In the genomic region with DNA sequence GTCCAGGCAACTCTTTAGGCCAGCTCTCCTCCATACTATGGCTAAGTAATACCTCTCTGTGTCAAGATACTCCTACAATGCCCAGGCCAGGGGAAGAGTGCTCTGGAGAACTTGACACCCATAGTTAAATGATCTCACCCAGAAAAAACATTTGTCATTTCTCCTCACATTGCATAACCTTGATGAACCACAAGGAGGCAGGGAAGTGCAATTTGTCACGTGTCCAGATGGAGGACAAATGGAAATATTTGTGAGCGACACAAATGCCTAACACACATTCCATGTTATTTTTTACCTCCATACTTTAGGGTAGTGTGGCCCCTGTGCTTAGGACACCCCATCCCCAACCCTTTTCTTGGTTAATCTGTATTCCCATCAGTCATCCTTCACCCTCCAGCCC, we compare ENCODE assay signal across 12 cellular contexts.
DNase-seq lines count a peak whose midpoint lies in the region; ATAC-seq and TF ChIP-seq lines count a peak whose summit lies in the region.
"Had no signal": no experiment of that assay in that cellular context is flagged by ENCODE, and none has a peak within 500 bp of the region (broad histone marks: within the 10 kb centered on the region; RNA-seq: fewer than 3 reads in every experiment).

No MANE protein-coding gene starts in this region.

- DNase-seq in GM23338 (ENCODE audit: low spot score), result peak; percentile 63
- DNase-seq in OCI-LY7 (ENCODE audit: low spot score), result no peak
- peak; percentile 12 for DNase-seq in fibroblast of pulmonary artery (ENCODE audit: low read depth)
- DNase-seq in gastrocnemius medialis, result no peak
- DNase-seq in effector CD8-positive, alpha-beta T cell (lab: John Stamatoyannopoulos, UW), result no peak
- no peak for DNase-seq in stimulated activated naive B cell treated with anti-CD40 and anti-IgM and Interleukin-4, amounts not matched to agents 10 μg/mL and 1 μg/mL and 100 μg/mL, for 72 hours
- DNase-seq: activated CD8-positive, alpha-beta memory T cell treated with anti-CD3 and anti-CD28 coated beads for 24 hours; cerebellar nuclear complex had no signal

- H3K27ac ChIP-seq in 22Rv1 (no peak overlapping the region), GM23338 (ENCODE audit: low read depth) (no peak overlapping the region), OCI-LY7 (ENCODE audit: low read depth, low read length, poor library complexity, severe bottlenecking) (no peak overlapping the region), gastrocnemius medialis (no peak overlapping the region)
- H3K27ac ChIP-seq: right atrium auricular region had no signal

- TF ChIP-seq CTCF in 22Rv1 (IDR thresholded peaks at IDR 0.05) (peak; percentile 41), GM23338 (conservative IDR thresholded peaks at IDR 0.05; ENCODE audit: low read depth in 2 of 2) (peak; percentile 67 to 76), OCI-LY7 (conservative IDR thresholded peaks at IDR 0.05; ENCODE audit: low read length) (peak; percentile 50), fibroblast of pulmonary artery (IDR thresholded peaks at IDR 0.05; ENCODE audit: low read length, missing control alignments) (peak; percentile 30), gastrocnemius medialis (IDR thresholded peaks at IDR 0.05 in 4 of 5, conservative IDR thresholded peaks at IDR 0.05 in 1 of 5) (no peak)

- H3K9me3 ChIP-seq in OCI-LY7 (ENCODE audit: low read length) (no peaks in the 10 kb centered on the region), gastrocnemius medialis (no peaks in the 10 kb centered on the region)
- H3K9me3 ChIP-seq: right atrium auricular region had no signal

- H3K4me3 Mint-ChIP-seq in GM23338, result no peak overlapping the region
- no peak overlapping the region for H3K4me3 Mint-ChIP-seq in stimulated activated naive B cell treated with anti-CD40 and anti-IgM and Interleukin-4, amounts not matched to agents 10 μg/mL and 1 μg/mL and 100 μg/mL, for 72 hours
- H3K4me3 Mint-ChIP-seq: CD4-positive, CD25-positive, alpha-beta regulatory T cell had no signal

- POLR2A ChIA-PET in OCI-LY7 (lab: Charles Lee), result interaction anchor here (0.5 kb wide), 1 partner anchor 17 kb away, joined by 5 read pairs; no protein-coding TSS in a partner anchor

- TF ChIP-seq POLR2A in gastrocnemius medialis (IDR thresholded peaks at IDR 0.05), result no peak

- H3K9me2 ChIP-seq in GM23338 (ENCODE audit: insufficient read depth) (no peaks in the 10 kb centered on the region), OCI-LY7 (ENCODE audit: insufficient read depth, low read length) (no peaks in the 10 kb centered on the region)

- H2AFZ ChIP-seq in GM23338 (no peak overlapping the region), OCI-LY7 (ENCODE audit: low read length) (no peak overlapping the region)

- H3K4me3 ChIP-seq in GM23338, result no peak overlapping the region
- H3K4me3 ChIP-seq in OCI-LY7 (ENCODE audit: low read depth, low read length, poor library complexity, severe bottlenecking), result no peak overlapping the region
- no peak overlapping the region for H3K4me3 ChIP-seq in fibroblast of pulmonary artery (replicated peaks; ENCODE audit: low read depth, low read length)
- no peak overlapping the region for H3K4me3 ChIP-seq in gastrocnemius medialis
- H3K4me3 ChIP-seq: right atrium auricular region had no signal

- no peak overlapping the region for H3K27ac Mint-ChIP-seq in GM23338
- H3K27ac Mint-ChIP-seq in stimulated activated naive B cell treated with anti-CD40 and anti-IgM and Interleukin-4, amounts not matched to agents 10 μg/mL and 1 μg/mL and 100 μg/mL, for 72 hours, result no peak overlapping the region
- H3K27ac Mint-ChIP-seq: CD4-positive, CD25-positive, alpha-beta regulatory T cell had no signal

- H4K20me1 ChIP-seq in GM23338 (replicated peaks; ENCODE audit: insufficient read depth) (no peaks in the 10 kb centered on the region), OCI-LY7 (ENCODE audit: insufficient read depth, low read length) (no peaks in the 10 kb centered on the region)

- no peaks in the 10 kb centered on the region for H3F3A ChIP-seq in GM23338 (replicated peaks; ENCODE audit: low read depth)

- BruUV-seq in OCI-LY7 (replicated peaks; lab: Mats Ljungman, UMichigan), result no TSS peak

- H3K4me1 ChIP-seq in GM23338 (ENCODE audit: insufficient read depth) (peaks cover 27% of the 10 kb centered on the region), OCI-LY7 (ENCODE audit: insufficient read depth, low read length, poor library complexity, severe bottlenecking) (no peaks in the 10 kb centered on the region), gastrocnemius medialis (no peaks in the 10 kb centered on the region)
- H3K4me1 ChIP-seq: right atrium auricular region had no signal

- H3K4me2 ChIP-seq in GM23338 (no peak overlapping the region), OCI-LY7 (ENCODE audit: low read length) (no peak overlapping the region)

- H3K36me3 Mint-ChIP-seq in GM23338 (ENCODE audit: low read depth), result no peaks in the 10 kb centered on the region
- no peaks in the 10 kb centered on the region for H3K36me3 Mint-ChIP-seq in stimulated activated naive B cell treated with anti-CD40 and anti-IgM and Interleukin-4, amounts not matched to agents 10 μg/mL and 1 μg/mL and 100 μg/mL, for 72 hours
- H3K36me3 Mint-ChIP-seq: CD4-positive, CD25-positive, alpha-beta regulatory T cell had no signal

- H3K36me3 ChIP-seq in GM23338 (ENCODE audit: insufficient read depth) (no peaks in the 10 kb centered on the region), OCI-LY7 (ENCODE audit: insufficient read depth, low read length) (no peaks in the 10 kb centered on the region), gastrocnemius medialis (no peaks in the 10 kb centered on the region)
- H3K36me3 ChIP-seq: right atrium auricular region had no signal

- intact Hi-C loops in OCI-LY7 (cut with micrococcal nuclease; ENCODE audit: unreplicated experiment), result no loop called here
- intact Hi-C loops in gastrocnemius medialis (cut with DNase I; ENCODE audit: low total_unique reads), result no loop called here

- in situ Hi-C loops in gastrocnemius medialis (cut with MboI; ENCODE audit: low sequenced_read_pairs in 4 of 4), result loop anchor here in 1 of 4 donors (25.0 kb wide), 1 partner anchor 992 kb away; no protein-coding TSS in a partner anchor

- H3K27me3 Mint-ChIP-seq in GM23338 (ENCODE audit: insufficient read depth, low read depth, poor library complexity), result peaks cover 5% of the 10 kb centered on the region
- peaks cover 5 to 9% of the 10 kb centered on the region in 2 donors for H3K27me3 Mint-ChIP-seq in stimulated activated naive B cell treated with anti-CD40 and anti-IgM and Interleukin-4, amounts not matched to agents 10 μg/mL and 1 μg/mL and 100 μg/mL, for 72 hours

- CTCF ChIA-PET in OCI-LY7 (lab: Charles Lee; ENCODE audit: unreplicated experiment), result no interaction called here

- ATAC-seq in GM23338 (no peak), gastrocnemius medialis (no peak), HG02938 (IDR thresholded peaks at IDR 0.05; ENCODE audit: unreplicated experiment) (no peak)
- no peak for ATAC-seq in stimulated activated naive B cell treated with anti-CD40 and anti-IgM and Interleukin-4, amounts not matched to agents 10 μg/mL and 1 μg/mL and 100 μg/mL, for 72 hours (replicated peaks)

- H3K4me1 Mint-ChIP-seq in GM23338, result peaks cover 38% of the 10 kb centered on the region
- peaks cover 0 to 7% of the 10 kb centered on the region in 2 donors for H3K4me1 Mint-ChIP-seq in stimulated activated naive B cell treated with anti-CD40 and anti-IgM and Interleukin-4, amounts not matched to agents 10 μg/mL and 1 μg/mL and 100 μg/mL, for 72 hours
- H3K4me1 Mint-ChIP-seq: CD4-positive, CD25-positive, alpha-beta regulatory T cell had no signal

- H3K79me2 ChIP-seq in GM23338 (replicated peaks; ENCODE audit: insufficient read depth) (peaks cover 93% of the 10 kb centered on the region), OCI-LY7 (ENCODE audit: insufficient read depth, low read depth, low read length) (no peaks in the 10 kb centered on the region)

- H3K27me3 ChIP-seq in GM23338 (ENCODE audit: insufficient read depth) (no peaks in the 10 kb centered on the region), gastrocnemius medialis (no peaks in the 10 kb centered on the region)
- H3K27me3 ChIP-seq: right atrium auricular region had no signal

- H3K9me3 Mint-ChIP-seq in GM23338, result no peaks in the 10 kb centered on the region; the same call in 2 of the 3 replicates
- no peaks in the 10 kb centered on the region for H3K9me3 Mint-ChIP-seq in stimulated activated naive B cell treated with anti-CD40 and anti-IgM and Interleukin-4, amounts not matched to agents 10 μg/mL and 1 μg/mL and 100 μg/mL, for 72 hours
- H3K9me3 Mint-ChIP-seq: CD4-positive, CD25-positive, alpha-beta regulatory T cell had no signal

TF ChIP-seq in GM23338, 12 proteins besides CTCF, POLR2A, EP300 and RAD21 (continues in another document):
- no peak for TF ChIP-seq EZH2 (IDR thresholded peaks at IDR 0.05; ENCODE audit: low read depth, unreplicated experiment)
- no peak for TF ChIP-seq STAT1 (IDR thresholded peaks at IDR 0.05; ENCODE audit: unreplicated experiment)
- TF ChIP-seq JUNB (IDR thresholded peaks at IDR 0.05; ENCODE audit: unreplicated experiment), result no peak
- no peak for TF ChIP-seq NANOG (IDR thresholded peaks at IDR 0.05; ENCODE audit: borderline replicate concordance)
- TF ChIP-seq CREB1 (CRISPR knock-in tag; IDR thresholded peaks at IDR 0.05; ENCODE audit: low read depth), result no peak
- TF ChIP-seq, protein P1, sequence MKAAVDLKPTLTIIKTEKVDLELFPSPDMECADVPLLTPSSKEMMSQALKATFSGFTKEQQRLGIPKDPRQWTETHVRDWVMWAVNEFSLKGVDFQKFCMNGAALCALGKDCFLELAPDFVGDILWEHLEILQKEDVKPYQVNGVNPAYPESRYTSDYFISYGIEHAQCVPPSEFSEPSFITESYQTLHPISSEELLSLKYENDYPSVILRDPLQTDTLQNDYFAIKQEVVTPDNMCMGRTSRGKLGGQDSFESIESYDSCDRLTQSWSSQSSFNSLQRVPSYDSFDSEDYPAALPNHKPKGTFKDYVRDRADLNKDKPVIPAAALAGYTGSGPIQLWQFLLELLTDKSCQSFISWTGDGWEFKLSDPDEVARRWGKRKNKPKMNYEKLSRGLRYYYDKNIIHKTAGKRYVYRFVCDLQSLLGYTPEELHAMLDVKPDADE (IDR thresholded peaks at IDR 0.05), result no peak
- no peak for TF ChIP-seq POLR2AphosphoS5 (IDR thresholded peaks at IDR 0.05; ENCODE audit: low read depth)
- no peak for TF ChIP-seq ZNF114 (CRISPR knock-in tag; IDR thresholded peaks at IDR 0.05)
- no peak for TF ChIP-seq EZH2phosphoT487 (IDR thresholded peaks at IDR 0.05; ENCODE audit: unreplicated experiment)
- no peak for TF ChIP-seq ZNF331 (CRISPR knock-in tag; IDR thresholded peaks at IDR 0.05; ENCODE audit: low read depth)

Comparison
In these comparisons a context has a peak if more than half of its experiments do, and no peak if none do; other contexts are left out.
1. CTCF ChIP-seq: peak in 22Rv1 (single experiment), GM23338 (2 of 2), OCI-LY7 (single experiment) and fibroblast of pulmonary artery (single experiment); none in gastrocnemius medialis (0 of 5).
2. DNase-seq: peak in GM23338 (single experiment) and fibroblast of pulmonary artery (single experiment); none in OCI-LY7 (single experiment), gastrocnemius medialis (0 of 2), effector CD8-positive, alpha-beta T cell (single experiment) and stimulated activated naive B cell treated with anti-CD40 and anti-IgM and Interleukin-4, amounts not matched to agents 10 μg/mL and 1 μg/mL and 100 μg/mL, for 72 hours (single experiment).